In genomic region chr21:34801519-34802132, GRCh38 we compare ENCODE assay signal across 8 cellular contexts.
A peak's percentile ranks its signal among the peaks of the same experiment; 100 is the strongest.
DNase-seq lines count a peak whose midpoint lies in the region; ATAC-seq and TF ChIP-seq lines count a peak whose summit lies in the region.

No MANE protein-coding gene starts in this region.

- H3K36me3 ChIP-seq in IMR-90 (ENCODE audit: control insufficient read depth, insufficient read depth, low read length) (peaks cover 36% of the 10 kb centered on the region), breast epithelium (no peaks in the 10 kb centered on the region)

- no peak overlapping the region for H3K4me3 Mint-ChIP-seq in nephron progenitor cell

- DNase-seq in GM12865 (ENCODE audit: low read depth): peak; percentile 62
- no peak for DNase-seq in IMR-90
- DNase-seq in breast epithelium (ENCODE audit: low spot score in 2 of 2): no peak
- peak; percentile 33 for DNase-seq in nephron progenitor cell
- DNase-seq in superior temporal gyrus (ENCODE audit: extremely low spot score): no peak
- DNase-seq in central memory CD4-positive, alpha-beta T cell: no peak
- no peak for DNase-seq in HPDE6-E6E7 (ENCODE audit: extremely low spot score)
- no peak for DNase-seq in stimulated activated naive CD4-positive, alpha-beta T cell (lab: John Stamatoyannopoulos, UW)

- dilution Hi-C loops in IMR-90 (cut with HindIII; ENCODE audit: low sequenced_read_pairs, unreplicated experiment): no loop called here

- no peak overlapping the region for H3K56ac ChIP-seq in IMR-90 (ENCODE audit: extremely low read depth, insufficient read depth, low read length)

- in situ Hi-C loops in IMR-90 (cut with MboI; ENCODE audit: low sequenced_read_pairs): no loop called here

- H3K4ac ChIP-seq in IMR-90 (ENCODE audit: low read depth, low read length): no peak overlapping the region

- H3K27ac Mint-ChIP-seq in nephron progenitor cell: no peak overlapping the region

- no peak overlapping the region for H3K14ac ChIP-seq in IMR-90 (replicated peaks; ENCODE audit: low read depth, low read length)

- H2BK5ac ChIP-seq in IMR-90 (ENCODE audit: low read depth, low read length, poor library complexity, severe bottlenecking): no peak overlapping the region

- no peak overlapping the region for H4K91ac ChIP-seq in IMR-90 (ENCODE audit: insufficient read depth, low read depth, low read length)

- CTCF ChIA-PET in IMR-90 (lab: Yijun Ruan, JAX): interaction anchor here (1.2 kb wide), 1 partner anchor 50 kb away, joined by 3 read pairs; no protein-coding TSS in a partner anchor

- H2AFZ ChIP-seq in IMR-90 (replicated peaks; ENCODE audit: low read length, poor library complexity): no peak overlapping the region

- intact Hi-C loops in IMR-90 (cut with micrococcal nuclease) (loop anchor here (5.0 kb wide), 2 partner anchors 86 to 99 kb away; no protein-coding TSS in a partner anchor), breast epithelium (cut with DNase I; ENCODE audit: low total_unique reads) (no loop called here)

- H3K23ac ChIP-seq in IMR-90 (ENCODE audit: low read depth, low read length): no peak overlapping the region

- H4K5ac ChIP-seq in IMR-90 (ENCODE audit: low read depth, low read length): no peak overlapping the region

- no peak; the same call in 1 of the 2 replicates for ATAC-seq in IMR-90 (ENCODE audit: low read depth)

- TF ChIP-seq CTCF in GM12865 (IDR thresholded peaks at IDR 0.05; ENCODE audit: insufficient read depth, low read depth, low read length, missing control alignments): peak; percentile 66
- TF ChIP-seq CTCF in IMR-90 (conservative IDR thresholded peaks at IDR 0.05; ENCODE audit: low read depth, low read length): peak; percentile 28; the same call in 1 of the 2 replicates
- peak in 1 of 3 donors; percentile 19 for TF ChIP-seq CTCF in breast epithelium (IDR thresholded peaks at IDR 0.05)
- TF ChIP-seq CTCF in nephron progenitor cell (IDR thresholded peaks at IDR 0.05): peak; percentile 42

- BruUV-seq in IMR-90 (replicated peaks; lab: Mats Ljungman, UMichigan): no TSS peak

- POLR2A ChIA-PET in IMR-90 (lab: Charles Lee; ENCODE audit: unreplicated experiment): no interaction called here

- H3K9me3 Mint-ChIP-seq in nephron progenitor cell: peaks cover 32% of the 10 kb centered on the region

- H3K4me3 ChIP-seq in GM12865 (ENCODE audit: low read depth, low read length) (no peak overlapping the region), IMR-90 (ENCODE audit: insufficient read depth, low read depth, low read length) (no peak overlapping the region), breast epithelium (no peak overlapping the region)

- peaks cover 26% of the 10 kb centered on the region for H3K36me3 Mint-ChIP-seq in nephron progenitor cell (ENCODE audit: low read depth)

- H3K9me1 ChIP-seq in IMR-90 (ENCODE audit: insufficient read depth, low read length): peaks cover 5% of the 10 kb centered on the region

- peaks cover 47 to 78% of the 10 kb centered on the region in 2 experiments for H3K79me1 ChIP-seq in IMR-90 (ENCODE audit: low read depth in 1 of 2, low read length in 2 of 2)

- H2BK120ac ChIP-seq in IMR-90 (ENCODE audit: low read depth, low read length): no peak overlapping the region

- H4K20me1 ChIP-seq in IMR-90 (ENCODE audit: insufficient read depth, low read length): peaks cover 25% of the 10 kb centered on the region; the same call in 1 of the 2 replicates

- H3K27ac ChIP-seq in IMR-90 (ENCODE audit: insufficient read depth, low read length) (no peak overlapping the region), breast epithelium (peak overlapping the region; percentile 5 to 15)

- no peaks in the 10 kb centered on the region for H3K27me3 ChIP-seq in IMR-90 (ENCODE audit: control insufficient read depth, insufficient read depth, low read length)
- no peaks in the 10 kb centered on the region for H3K27me3 ChIP-seq in breast epithelium

- H3K9me3 ChIP-seq in IMR-90 (ENCODE audit: control insufficient read depth, insufficient read depth, low read length): no peaks in the 10 kb centered on the region
- H3K9me3 ChIP-seq in breast epithelium: peaks cover 0 to 4% of the 10 kb centered on the region in 2 donors

- no peak overlapping the region for H2BK20ac ChIP-seq in IMR-90 (ENCODE audit: low read depth, low read length)

- H2AK5ac ChIP-seq in IMR-90 (ENCODE audit: low read depth, low read length): no peak overlapping the region

- H3K18ac ChIP-seq in IMR-90 (ENCODE audit: low read depth, low read length): no peak overlapping the region

- H3K4me1 ChIP-seq in IMR-90 (ENCODE audit: control insufficient read depth, insufficient read depth, low read length): peaks cover 7% of the 10 kb centered on the region
- peaks cover 0 to 18% of the 10 kb centered on the region in 2 donors for H3K4me1 ChIP-seq in breast epithelium

- no peak overlapping the region for H2AK9ac ChIP-seq in IMR-90 (replicated peaks; ENCODE audit: low read depth, low read length, poor library complexity)

- H3K4me1 Mint-ChIP-seq in nephron progenitor cell: peaks cover 28% of the 10 kb centered on the region

- peaks cover 3% of the 10 kb centered on the region for H3K27me3 Mint-ChIP-seq in nephron progenitor cell (ENCODE audit: low read depth, poor library complexity)

- no CpG with 5 or more reads among the region's 2 CpGs for WGBS in IMR-90 (ENCODE audit: extremely low coverage in 2 of 2, insufficient read length in 1 of 2), 2 experiments

- H3K4me2 ChIP-seq in IMR-90 (ENCODE audit: low read depth, low read length): no peak overlapping the region

- H4K8ac ChIP-seq in IMR-90 (ENCODE audit: low read depth in 2 of 2, low read length in 2 of 2): no peak overlapping the region

- TF ChIP-seq POLR2A in IMR-90 (IDR thresholded peaks at IDR 0.05; ENCODE audit: low read depth, low read length) (no peak), breast epithelium (IDR thresholded peaks at IDR 0.05) (no peak)

- H2BK15ac ChIP-seq in IMR-90 (ENCODE audit: low read depth, low read length): no peak overlapping the region

- H3K9ac ChIP-seq in IMR-90 (ENCODE audit: low read depth, low read length): no peak overlapping the region

- 0 out of 2 replicates have a peak, but pooled peaks have one; percentile 13 for TF ChIP-seq RAD21 in IMR-90 (IDR thresholded peaks at IDR 0.05; ENCODE audit: low read length)

TF ChIP-seq in IMR-90, 13 proteins besides CTCF, POLR2A, EP300 and RAD21:
- TF ChIP-seq FOS (IDR thresholded peaks at IDR 0.05; ENCODE audit: low read depth, low read length) (no peak), CHD1 (IDR thresholded peaks at IDR 0.05; ENCODE audit: low read depth, low read length) (no peak), RFX5 (IDR thresholded peaks at IDR 0.05; ENCODE audit: low read depth, low read length) (no peak), CEBPB (IDR thresholded peaks at IDR 0.05; ENCODE audit: low read depth, low read length) (no peak), BHLHE40 (IDR thresholded peaks at IDR 0.05; ENCODE audit: low read depth, low read length) (no peak), ELK1 (IDR thresholded peaks at IDR 0.05; ENCODE audit: borderline replicate concordance, low read depth, low read length) (no peak), NFE2L2 (IDR thresholded peaks at IDR 0.05; ENCODE audit: low read depth, low read length) (no peak), SMC3 (IDR thresholded peaks at IDR 0.05; ENCODE audit: low read depth, low read length) (no peak), MAFK (IDR thresholded peaks at IDR 0.05; ENCODE audit: low read depth, low read length) (no peak), RCOR1 (IDR thresholded peaks at IDR 0.05; ENCODE audit: insufficient replicate concordance, low read length) (no peak), MXI1 (IDR thresholded peaks at IDR 0.05; ENCODE audit: borderline replicate concordance, low read depth, low read length) (no peak), MAZ (IDR thresholded peaks at IDR 0.05; ENCODE audit: borderline replicate concordance, low read depth, low read length) (no peak)
- TF ChIP-seq, protein P1, sequence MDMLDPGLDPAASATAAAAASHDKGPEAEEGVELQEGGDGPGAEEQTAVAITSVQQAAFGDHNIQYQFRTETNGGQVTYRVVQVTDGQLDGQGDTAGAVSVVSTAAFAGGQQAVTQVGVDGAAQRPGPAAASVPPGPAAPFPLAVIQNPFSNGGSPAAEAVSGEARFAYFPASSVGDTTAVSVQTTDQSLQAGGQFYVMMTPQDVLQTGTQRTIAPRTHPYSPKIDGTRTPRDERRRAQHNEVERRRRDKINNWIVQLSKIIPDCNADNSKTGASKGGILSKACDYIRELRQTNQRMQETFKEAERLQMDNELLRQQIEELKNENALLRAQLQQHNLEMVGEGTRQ (IDR thresholded peaks at IDR 0.05; ENCODE audit: low read depth, low read length): no peak

Comparison
In these comparisons a context has a peak if more than half of its experiments do, and no peak if none do; other contexts are left out.
1. DNase-seq: peak in GM12865 (single experiment) and nephron progenitor cell (single experiment); none in IMR-90 (single experiment), breast epithelium (0 of 2), superior temporal gyrus (single experiment), central memory CD4-positive, alpha-beta T cell (single experiment), HPDE6-E6E7 (single experiment) and stimulated activated naive CD4-positive, alpha-beta T cell (0 of 6).